Comparison of ENCODE assay signal across 1 cellular context in the genomic region with DNA sequence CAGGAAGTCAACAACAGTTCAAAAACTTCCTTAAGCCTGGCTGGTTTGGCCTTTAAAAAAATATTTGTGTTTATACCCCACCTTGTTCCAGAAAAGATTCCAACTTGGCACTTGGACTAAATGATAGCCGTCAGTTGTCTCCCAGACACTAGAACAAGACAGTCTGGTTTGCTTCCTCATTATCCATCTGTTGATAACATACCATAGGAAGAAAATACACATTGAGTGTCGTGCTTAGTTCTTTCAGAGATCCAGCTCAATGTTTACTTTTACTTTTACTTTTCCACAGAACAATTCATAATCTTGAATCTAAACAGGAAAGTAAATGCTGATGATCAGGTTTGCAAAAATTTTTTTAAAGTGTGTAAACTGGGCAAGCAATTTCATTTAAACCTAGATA.
TF ChIP-seq lines count a peak whose summit lies in the region.

No MANE protein-coding gene starts in this region.

TF ChIP-seq in WTC11, 78 proteins besides CTCF, POLR2A, EP300 and RAD21 (continued from another document):
- TF ChIP-seq, protein P1, sequence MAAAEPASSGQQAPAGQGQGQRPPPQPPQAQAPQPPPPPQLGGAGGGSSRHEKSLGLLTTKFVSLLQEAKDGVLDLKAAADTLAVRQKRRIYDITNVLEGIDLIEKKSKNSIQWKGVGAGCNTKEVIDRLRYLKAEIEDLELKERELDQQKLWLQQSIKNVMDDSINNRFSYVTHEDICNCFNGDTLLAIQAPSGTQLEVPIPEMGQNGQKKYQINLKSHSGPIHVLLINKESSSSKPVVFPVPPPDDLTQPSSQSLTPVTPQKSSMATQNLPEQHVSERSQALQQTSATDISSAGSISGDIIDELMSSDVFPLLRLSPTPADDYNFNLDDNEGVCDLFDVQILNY (CRISPR knock-in tag; IDR thresholded peaks at IDR 0.05), result no peak
- TF ChIP-seq NFATC4 (CRISPR knock-in tag; IDR thresholded peaks at IDR 0.05) (no peak), EMX1 (CRISPR knock-in tag; IDR thresholded peaks at IDR 0.05) (no peak), MXD4 (CRISPR knock-in tag; IDR thresholded peaks at IDR 0.05; ENCODE audit: borderline replicate concordance) (no peak), RELA (CRISPR knock-in tag; IDR thresholded peaks at IDR 0.05; ENCODE audit: borderline replicate concordance) (no peak), CREM (CRISPR knock-in tag; IDR thresholded peaks at IDR 0.05) (no peak), NFYB (CRISPR knock-in tag; conservative IDR thresholded peaks at IDR 0.05; ENCODE audit: low read depth) (no peak), TEAD4 (CRISPR knock-in tag; IDR thresholded peaks at IDR 0.05) (no peak), NR2C2 (CRISPR knock-in tag; IDR thresholded peaks at IDR 0.05) (no peak)
- TF ChIP-seq, protein P2, sequence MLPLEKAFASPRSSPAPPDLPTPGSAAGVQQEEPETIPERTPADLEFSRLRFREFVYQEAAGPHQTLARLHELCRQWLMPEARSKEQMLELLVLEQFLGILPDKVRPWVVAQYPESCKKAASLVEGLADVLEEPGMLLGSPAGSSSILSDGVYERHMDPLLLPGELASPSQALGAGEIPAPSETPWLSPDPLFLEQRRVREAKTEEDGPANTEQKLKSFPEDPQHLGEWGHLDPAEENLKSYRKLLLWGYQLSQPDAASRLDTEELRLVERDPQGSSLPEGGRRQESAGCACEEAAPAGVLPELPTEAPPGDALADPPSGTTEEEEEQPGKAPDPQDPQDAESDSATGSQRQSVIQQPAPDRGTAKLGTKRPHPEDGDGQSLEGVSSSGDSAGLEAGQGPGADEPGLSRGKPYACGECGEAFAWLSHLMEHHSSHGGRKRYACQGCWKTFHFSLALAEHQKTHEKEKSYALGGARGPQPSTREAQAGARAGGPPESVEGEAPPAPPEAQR (CRISPR knock-in tag; IDR thresholded peaks at IDR 0.05), result no peak
- TF ChIP-seq, protein P3, sequence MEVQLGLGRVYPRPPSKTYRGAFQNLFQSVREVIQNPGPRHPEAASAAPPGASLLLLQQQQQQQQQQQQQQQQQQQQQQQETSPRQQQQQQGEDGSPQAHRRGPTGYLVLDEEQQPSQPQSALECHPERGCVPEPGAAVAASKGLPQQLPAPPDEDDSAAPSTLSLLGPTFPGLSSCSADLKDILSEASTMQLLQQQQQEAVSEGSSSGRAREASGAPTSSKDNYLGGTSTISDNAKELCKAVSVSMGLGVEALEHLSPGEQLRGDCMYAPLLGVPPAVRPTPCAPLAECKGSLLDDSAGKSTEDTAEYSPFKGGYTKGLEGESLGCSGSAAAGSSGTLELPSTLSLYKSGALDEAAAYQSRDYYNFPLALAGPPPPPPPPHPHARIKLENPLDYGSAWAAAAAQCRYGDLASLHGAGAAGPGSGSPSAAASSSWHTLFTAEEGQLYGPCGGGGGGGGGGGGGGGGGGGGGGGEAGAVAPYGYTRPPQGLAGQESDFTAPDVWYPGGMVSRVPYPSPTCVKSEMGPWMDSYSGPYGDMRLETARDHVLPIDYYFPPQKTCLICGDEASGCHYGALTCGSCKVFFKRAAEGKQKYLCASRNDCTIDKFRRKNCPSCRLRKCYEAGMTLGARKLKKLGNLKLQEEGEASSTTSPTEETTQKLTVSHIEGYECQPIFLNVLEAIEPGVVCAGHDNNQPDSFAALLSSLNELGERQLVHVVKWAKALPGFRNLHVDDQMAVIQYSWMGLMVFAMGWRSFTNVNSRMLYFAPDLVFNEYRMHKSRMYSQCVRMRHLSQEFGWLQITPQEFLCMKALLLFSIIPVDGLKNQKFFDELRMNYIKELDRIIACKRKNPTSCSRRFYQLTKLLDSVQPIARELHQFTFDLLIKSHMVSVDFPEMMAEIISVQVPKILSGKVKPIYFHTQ (CRISPR knock-in tag; IDR thresholded peaks at IDR 0.05), result no peak
- TF ChIP-seq, protein P4, sequence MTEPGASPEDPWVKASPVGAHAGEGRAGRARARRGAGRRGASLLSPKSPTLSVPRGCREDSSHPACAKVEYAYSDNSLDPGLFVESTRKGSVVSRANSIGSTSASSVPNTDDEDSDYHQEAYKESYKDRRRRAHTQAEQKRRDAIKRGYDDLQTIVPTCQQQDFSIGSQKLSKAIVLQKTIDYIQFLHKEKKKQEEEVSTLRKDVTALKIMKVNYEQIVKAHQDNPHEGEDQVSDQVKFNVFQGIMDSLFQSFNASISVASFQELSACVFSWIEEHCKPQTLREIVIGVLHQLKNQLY (CRISPR knock-in tag; IDR thresholded peaks at IDR 0.05), result no peak
- TF ChIP-seq, protein P5, sequence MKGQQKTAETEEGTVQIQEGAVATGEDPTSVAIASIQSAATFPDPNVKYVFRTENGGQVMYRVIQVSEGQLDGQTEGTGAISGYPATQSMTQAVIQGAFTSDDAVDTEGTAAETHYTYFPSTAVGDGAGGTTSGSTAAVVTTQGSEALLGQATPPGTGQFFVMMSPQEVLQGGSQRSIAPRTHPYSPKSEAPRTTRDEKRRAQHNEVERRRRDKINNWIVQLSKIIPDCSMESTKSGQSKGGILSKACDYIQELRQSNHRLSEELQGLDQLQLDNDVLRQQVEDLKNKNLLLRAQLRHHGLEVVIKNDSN (CRISPR knock-in tag; IDR thresholded peaks at IDR 0.05), result no peak
- TF ChIP-seq, protein P6, sequence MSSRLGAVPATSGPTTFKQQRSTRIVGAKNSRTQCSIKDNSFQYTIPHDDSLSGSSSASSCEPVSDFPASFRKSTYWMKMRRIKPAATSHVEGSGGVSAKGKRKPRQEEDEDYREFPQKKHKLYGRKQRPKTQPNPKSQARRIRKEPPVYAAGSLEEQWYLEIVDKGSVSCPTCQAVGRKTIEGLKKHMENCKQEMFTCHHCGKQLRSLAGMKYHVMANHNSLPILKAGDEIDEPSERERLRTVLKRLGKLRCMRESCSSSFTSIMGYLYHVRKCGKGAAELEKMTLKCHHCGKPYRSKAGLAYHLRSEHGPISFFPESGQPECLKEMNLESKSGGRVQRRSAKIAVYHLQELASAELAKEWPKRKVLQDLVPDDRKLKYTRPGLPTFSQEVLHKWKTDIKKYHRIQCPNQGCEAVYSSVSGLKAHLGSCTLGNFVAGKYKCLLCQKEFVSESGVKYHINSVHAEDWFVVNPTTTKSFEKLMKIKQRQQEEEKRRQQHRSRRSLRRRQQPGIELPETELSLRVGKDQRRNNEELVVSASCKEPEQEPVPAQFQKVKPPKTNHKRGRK (CRISPR knock-in tag; IDR thresholded peaks at IDR 0.05; ENCODE audit: borderline replicate concordance), result no peak
